8 cellular contexts compared by ENCODE assay signal in the genomic region with DNA sequence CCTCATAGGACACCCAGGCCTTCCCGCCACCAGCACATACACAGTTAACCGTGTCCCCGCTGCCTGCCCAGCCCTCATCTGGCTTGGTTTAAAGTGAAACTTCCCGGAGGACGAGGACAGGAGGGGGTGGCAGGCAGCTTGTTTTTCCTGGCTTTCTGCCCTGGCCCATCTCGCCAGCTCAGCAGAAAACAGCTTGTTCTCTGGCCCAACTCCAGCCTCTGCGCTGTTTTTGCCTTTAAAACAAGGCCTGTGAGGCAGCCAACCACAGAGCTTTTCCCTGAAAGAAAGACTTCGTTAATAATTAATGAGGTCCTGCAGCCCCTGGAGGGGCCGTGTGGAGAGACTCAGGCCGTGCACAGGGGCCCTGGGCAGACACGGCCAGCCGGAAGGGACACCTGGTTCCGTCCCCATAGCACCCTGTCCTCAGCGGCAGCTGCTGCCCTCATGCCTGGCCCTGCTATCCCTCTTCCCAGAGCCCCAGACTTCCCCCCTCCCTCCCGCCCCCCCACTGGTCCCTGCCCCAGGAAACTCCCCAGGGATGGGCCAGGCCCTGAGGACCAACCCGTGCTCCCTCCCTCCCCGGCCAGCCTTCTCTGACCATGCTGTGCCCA.
DNase-seq lines count a peak whose midpoint lies in the region; ATAC-seq and TF ChIP-seq lines count a peak whose summit lies in the region.

No MANE protein-coding gene starts in this region.

- H3K9me3 Mint-ChIP-seq in natural killer cell treated with Interleukin-12 subunit alpha and Interleukin-12 subunit beta and Interleukin-15 and Interleukin-18, amount 100 ng/mL, for 72 hours: no peaks in the 10 kb centered on the region

- H3K27ac Mint-ChIP-seq in natural killer cell treated with Interleukin-12 subunit alpha and Interleukin-12 subunit beta and Interleukin-15 and Interleukin-18, amount 100 ng/mL, for 72 hours: no peak overlapping the region

- 84% methylated on average over 17 of the region's 17 CpGs for WGBS in thymus

- no peak overlapping the region for H3K4me3 Mint-ChIP-seq in natural killer cell treated with Interleukin-12 subunit alpha and Interleukin-12 subunit beta and Interleukin-15 and Interleukin-18, amount 100 ng/mL, for 72 hours

- peak; percentile 97 for DNase-seq in DMS53 (lab: John Stamatoyannopoulos, UW)
- DNase-seq in NCI-H446 (lab: John Stamatoyannopoulos, UW): peak; percentile 87 to 95
- peak; percentile 93 for DNase-seq in colonic mucosa
- DNase-seq in left lung: peak in 1 of 2 donors; percentile 94
- no peak for DNase-seq in natural killer cell treated with Interleukin-12 subunit alpha and Interleukin-12 subunit beta and Interleukin-15 and Interleukin-18, amount 100 ng/mL, for 72 hours (ENCODE audit: low spot score)
- no peak for DNase-seq in activated CD4-positive, alpha-beta T cell treated with anti-CD3 and anti-CD28 coated beads for 1 hour

- peaks cover 0 to 7% of the 10 kb centered on the region in 2 donors for H3K4me1 Mint-ChIP-seq in natural killer cell treated with Interleukin-12 subunit alpha and Interleukin-12 subunit beta and Interleukin-15 and Interleukin-18, amount 100 ng/mL, for 72 hours (ENCODE audit: low read depth in 2 of 2)

- no peaks in the 10 kb centered on the region for H3K36me3 Mint-ChIP-seq in natural killer cell treated with Interleukin-12 subunit alpha and Interleukin-12 subunit beta and Interleukin-15 and Interleukin-18, amount 100 ng/mL, for 72 hours

- H3K36me3 ChIP-seq in colonic mucosa (no peaks in the 10 kb centered on the region), left lung (peaks cover 0 to 96% of the 10 kb centered on the region in 2 donors), thymus (ENCODE audit: control insufficient read depth, insufficient read depth) (no peaks in the 10 kb centered on the region)

- TF ChIP-seq CTCF in colonic mucosa (IDR thresholded peaks at IDR 0.05): no peak
- TF ChIP-seq CTCF in left lung (IDR thresholded peaks at IDR 0.05): no peak

- H3K27ac ChIP-seq in colonic mucosa (peak overlapping the region; percentile 66), left lung (peak overlapping the region; percentile 73 to 83), thymus (ENCODE audit: low read depth) (peak overlapping the region; percentile 36)

- ATAC-seq in left lung: peak; percentile 73
- ATAC-seq in natural killer cell treated with Interleukin-12 subunit alpha and Interleukin-12 subunit beta and Interleukin-15 and Interleukin-18, amount 100 ng/mL, for 72 hours: no peak
- ATAC-seq in GM21528 (IDR thresholded peaks at IDR 0.05; ENCODE audit: low FRiP score, unreplicated experiment): no peak

- intact Hi-C loops in colonic mucosa (cut with DNase I) (no loop called here), left lung (cut with DNase I) (no loop called here)

- H3K27me3 Mint-ChIP-seq in natural killer cell treated with Interleukin-12 subunit alpha and Interleukin-12 subunit beta and Interleukin-15 and Interleukin-18, amount 100 ng/mL, for 72 hours: no peaks in the 10 kb centered on the region

- H3K4me3 ChIP-seq in colonic mucosa: no peak overlapping the region
- no peak overlapping the region for H3K4me3 ChIP-seq in left lung
- H3K4me3 ChIP-seq in thymus (ENCODE audit: low read length): no peak overlapping the region

- H3K9me3 ChIP-seq in colonic mucosa: no peaks in the 10 kb centered on the region
- no peaks in the 10 kb centered on the region for H3K9me3 ChIP-seq in left lung
- no peaks in the 10 kb centered on the region for H3K9me3 ChIP-seq in thymus (ENCODE audit: control insufficient read depth)

- peak overlapping the region in 1 of 2 donors; percentile 27 for H3K9ac ChIP-seq in colonic mucosa (ENCODE audit: low read depth in 2 of 2, low read length in 2 of 2)

- H3K4me1 ChIP-seq in colonic mucosa (peaks cover 12% of the 10 kb centered on the region), left lung (peaks cover 28 to 84% of the 10 kb centered on the region in 2 donors), thymus (ENCODE audit: control insufficient read depth, insufficient read depth, low read length) (no peaks in the 10 kb centered on the region)

- H3K27me3 ChIP-seq in colonic mucosa: no peaks in the 10 kb centered on the region
- no peaks in the 10 kb centered on the region for H3K27me3 ChIP-seq in left lung
- H3K27me3 ChIP-seq in thymus (ENCODE audit: control insufficient read depth, insufficient read depth): no peaks in the 10 kb centered on the region

Comparison
In these comparisons a context has a peak if more than half of its experiments do, and no peak if none do; other contexts are left out.
1. DNase-seq: peak in DMS53 (single experiment), NCI-H446 (2 of 2) and colonic mucosa (single experiment); none in natural killer cell treated with Interleukin-12 subunit alpha and Interleukin-12 subunit beta and Interleukin-15 and Interleukin-18, amount 100 ng/mL, for 72 hours (single experiment) and activated CD4-positive, alpha-beta T cell treated with anti-CD3 and anti-CD28 coated beads for 1 hour (single experiment).
2. Peak in every context shown above with its lines, with median percentiles within 50 percentile points of each other: H3K27ac ChIP-seq.